1 cellular context compared by ENCODE assay signal in the genomic region with DNA sequence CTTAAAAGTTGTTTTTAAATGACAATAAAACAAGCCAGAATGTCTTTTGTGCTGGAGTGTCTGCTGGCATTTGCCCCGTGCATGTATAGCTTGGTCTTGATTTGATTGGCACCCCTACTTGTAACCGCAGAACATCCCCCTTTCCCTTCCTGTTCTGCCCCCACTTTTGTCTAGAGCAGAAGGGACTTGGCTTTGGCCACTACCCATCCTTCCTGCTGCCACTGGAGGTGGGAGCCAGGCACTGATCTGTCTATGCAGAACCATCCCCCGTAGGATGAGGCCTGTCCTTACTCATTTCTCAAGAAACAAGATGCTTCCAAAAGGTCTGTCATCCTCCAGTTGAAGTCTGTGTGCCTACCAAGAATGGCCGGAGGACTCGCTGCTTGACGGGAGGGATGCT.
TF ChIP-seq lines count a peak whose summit lies in the region.

No MANE protein-coding gene starts in this region.

TF ChIP-seq in SK-N-SH, 30 proteins besides CTCF, POLR2A, EP300 and RAD21 (continued from another document):
- TF ChIP-seq, protein P1, sequence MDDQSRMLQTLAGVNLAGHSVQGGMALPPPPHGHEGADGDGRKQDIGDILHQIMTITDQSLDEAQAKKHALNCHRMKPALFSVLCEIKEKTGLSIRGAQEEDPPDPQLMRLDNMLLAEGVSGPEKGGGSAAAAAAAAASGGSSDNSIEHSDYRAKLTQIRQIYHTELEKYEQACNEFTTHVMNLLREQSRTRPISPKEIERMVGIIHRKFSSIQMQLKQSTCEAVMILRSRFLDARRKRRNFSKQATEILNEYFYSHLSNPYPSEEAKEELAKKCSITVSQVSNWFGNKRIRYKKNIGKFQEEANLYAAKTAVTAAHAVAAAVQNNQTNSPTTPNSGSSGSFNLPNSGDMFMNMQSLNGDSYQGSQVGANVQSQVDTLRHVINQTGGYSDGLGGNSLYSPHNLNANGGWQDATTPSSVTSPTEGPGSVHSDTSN (IDR thresholded peaks at IDR 0.05) = no peak
- TF ChIP-seq NFIC (IDR thresholded peaks at IDR 0.05; ENCODE audit: borderline replicate concordance) = no peak
- TF ChIP-seq SIN3A (IDR thresholded peaks at IDR 0.05; ENCODE audit: borderline replicate concordance, low read depth, low read length) = no peak
- TF ChIP-seq, protein P2, sequence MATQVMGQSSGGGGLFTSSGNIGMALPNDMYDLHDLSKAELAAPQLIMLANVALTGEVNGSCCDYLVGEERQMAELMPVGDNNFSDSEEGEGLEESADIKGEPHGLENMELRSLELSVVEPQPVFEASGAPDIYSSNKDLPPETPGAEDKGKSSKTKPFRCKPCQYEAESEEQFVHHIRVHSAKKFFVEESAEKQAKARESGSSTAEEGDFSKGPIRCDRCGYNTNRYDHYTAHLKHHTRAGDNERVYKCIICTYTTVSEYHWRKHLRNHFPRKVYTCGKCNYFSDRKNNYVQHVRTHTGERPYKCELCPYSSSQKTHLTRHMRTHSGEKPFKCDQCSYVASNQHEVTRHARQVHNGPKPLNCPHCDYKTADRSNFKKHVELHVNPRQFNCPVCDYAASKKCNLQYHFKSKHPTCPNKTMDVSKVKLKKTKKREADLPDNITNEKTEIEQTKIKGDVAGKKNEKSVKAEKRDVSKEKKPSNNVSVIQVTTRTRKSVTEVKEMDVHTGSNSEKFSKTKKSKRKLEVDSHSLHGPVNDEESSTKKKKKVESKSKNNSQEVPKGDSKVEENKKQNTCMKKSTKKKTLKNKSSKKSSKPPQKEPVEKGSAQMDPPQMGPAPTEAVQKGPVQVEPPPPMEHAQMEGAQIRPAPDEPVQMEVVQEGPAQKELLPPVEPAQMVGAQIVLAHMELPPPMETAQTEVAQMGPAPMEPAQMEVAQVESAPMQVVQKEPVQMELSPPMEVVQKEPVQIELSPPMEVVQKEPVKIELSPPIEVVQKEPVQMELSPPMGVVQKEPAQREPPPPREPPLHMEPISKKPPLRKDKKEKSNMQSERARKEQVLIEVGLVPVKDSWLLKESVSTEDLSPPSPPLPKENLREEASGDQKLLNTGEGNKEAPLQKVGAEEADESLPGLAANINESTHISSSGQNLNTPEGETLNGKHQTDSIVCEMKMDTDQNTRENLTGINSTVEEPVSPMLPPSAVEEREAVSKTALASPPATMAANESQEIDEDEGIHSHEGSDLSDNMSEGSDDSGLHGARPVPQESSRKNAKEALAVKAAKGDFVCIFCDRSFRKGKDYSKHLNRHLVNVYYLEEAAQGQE (IDR thresholded peaks at IDR 0.05; ENCODE audit: low read depth, low read length) = no peak
- no peak for TF ChIP-seq FOXM1 (IDR thresholded peaks at IDR 0.05; ENCODE audit: low read depth)
- no peak for TF ChIP-seq ELF1 (IDR thresholded peaks at IDR 0.05)
- TF ChIP-seq, protein P3, sequence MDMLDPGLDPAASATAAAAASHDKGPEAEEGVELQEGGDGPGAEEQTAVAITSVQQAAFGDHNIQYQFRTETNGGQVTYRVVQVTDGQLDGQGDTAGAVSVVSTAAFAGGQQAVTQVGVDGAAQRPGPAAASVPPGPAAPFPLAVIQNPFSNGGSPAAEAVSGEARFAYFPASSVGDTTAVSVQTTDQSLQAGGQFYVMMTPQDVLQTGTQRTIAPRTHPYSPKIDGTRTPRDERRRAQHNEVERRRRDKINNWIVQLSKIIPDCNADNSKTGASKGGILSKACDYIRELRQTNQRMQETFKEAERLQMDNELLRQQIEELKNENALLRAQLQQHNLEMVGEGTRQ (IDR thresholded peaks at IDR 0.05; ENCODE audit: borderline replicate concordance, low read depth, low read length) = no peak
- TF ChIP-seq RXRA (IDR thresholded peaks at IDR 0.05; ENCODE audit: borderline replicate concordance, low read depth) = no peak
- TF ChIP-seq TCF12 (IDR thresholded peaks at IDR 0.05) = no peak
- TF ChIP-seq, protein P4, sequence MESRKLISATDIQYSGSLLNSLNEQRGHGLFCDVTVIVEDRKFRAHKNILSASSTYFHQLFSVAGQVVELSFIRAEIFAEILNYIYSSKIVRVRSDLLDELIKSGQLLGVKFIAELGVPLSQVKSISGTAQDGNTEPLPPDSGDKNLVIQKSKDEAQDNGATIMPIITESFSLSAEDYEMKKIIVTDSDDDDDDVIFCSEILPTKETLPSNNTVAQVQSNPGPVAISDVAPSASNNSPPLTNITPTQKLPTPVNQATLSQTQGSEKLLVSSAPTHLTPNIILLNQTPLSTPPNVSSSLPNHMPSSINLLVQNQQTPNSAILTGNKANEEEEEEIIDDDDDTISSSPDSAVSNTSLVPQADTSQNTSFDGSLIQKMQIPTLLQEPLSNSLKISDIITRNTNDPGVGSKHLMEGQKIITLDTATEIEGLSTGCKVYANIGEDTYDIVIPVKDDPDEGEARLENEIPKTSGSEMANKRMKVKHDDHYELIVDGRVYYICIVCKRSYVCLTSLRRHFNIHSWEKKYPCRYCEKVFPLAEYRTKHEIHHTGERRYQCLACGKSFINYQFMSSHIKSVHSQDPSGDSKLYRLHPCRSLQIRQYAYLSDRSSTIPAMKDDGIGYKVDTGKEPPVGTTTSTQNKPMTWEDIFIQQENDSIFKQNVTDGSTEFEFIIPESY (IDR thresholded peaks at IDR 0.05; ENCODE audit: borderline replicate concordance, low read depth) = no peak
- TF ChIP-seq POLR2AphosphoS5 (IDR thresholded peaks at IDR 0.05; ENCODE audit: low read depth, low read length) = no peak
TF ChIP-seq in SK-N-SH: peak in this region for 0.
